In genomic region chr10:29658984-29659769, GRCh38 we compare ENCODE assay signal across 1 cellular context.
TF ChIP-seq lines count a peak whose summit lies in the region.

No MANE protein-coding gene starts in this region.

TF ChIP-seq in HepG2, 621 proteins besides CTCF, POLR2A, EP300 and RAD21 (continued from another document and continues in another):
- 0 out of 2 replicates have a peak, but pooled peaks have one; percentile 28 for TF ChIP-seq PRDM10 (CRISPR knock-in tag; IDR thresholded peaks at IDR 0.05; ENCODE audit: low read depth)
- TF ChIP-seq PRMT3 (CRISPR knock-in tag; IDR thresholded peaks at IDR 0.05; ENCODE audit: borderline replicate concordance, low read depth), result no peak
- peak; percentile 61; the same call in 1 of the 2 replicates for TF ChIP-seq TFAP4 (IDR thresholded peaks at IDR 0.05; ENCODE audit: borderline replicate concordance, low read depth)
- TF ChIP-seq ZNF350 (CRISPR knock-in tag; IDR thresholded peaks at IDR 0.05; ENCODE audit: borderline replicate concordance, low read depth), result no peak
- no peak for TF ChIP-seq ZNF549 (CRISPR knock-in tag; IDR thresholded peaks at IDR 0.05)
- no peak for TF ChIP-seq GLI4 (CRISPR knock-in tag; IDR thresholded peaks at IDR 0.05; ENCODE audit: borderline replicate concordance)
- no peak for TF ChIP-seq ZNF383 (CRISPR knock-in tag; IDR thresholded peaks at IDR 0.05; ENCODE audit: borderline replicate concordance)
- no peak for TF ChIP-seq ZNF616 (CRISPR knock-in tag; IDR thresholded peaks at IDR 0.05; ENCODE audit: low read depth)
- TF ChIP-seq ZNF468 (CRISPR knock-in tag; IDR thresholded peaks at IDR 0.05), result no peak
- TF ChIP-seq MAFK (conservative IDR thresholded peaks at IDR 0.05 in 1 of 2, IDR thresholded peaks at IDR 0.05 in 1 of 2; ENCODE audit: low read length in 2 of 2), result peak; percentile 47 to 54; a peak in 3 of 4 replicates
- TF ChIP-seq TEAD3 (CRISPR knock-in tag; optimal IDR thresholded peaks at IDR 0.05; ENCODE audit: borderline replicate concordance), result peak; percentile 66
- no peak for TF ChIP-seq ZSCAN20 (CRISPR knock-in tag; IDR thresholded peaks at IDR 0.05; ENCODE audit: borderline replicate concordance)
- TF ChIP-seq ZNF160 (CRISPR knock-in tag; IDR thresholded peaks at IDR 0.05), result no peak
- TF ChIP-seq ZNF331 (CRISPR knock-in tag; IDR thresholded peaks at IDR 0.05), result no peak
- TF ChIP-seq ATF4 (CRISPR knock-in tag; IDR thresholded peaks at IDR 0.05), result peak in 1 of 2 experiments; percentile 63; a peak in 1 of 4 replicates
- peak; percentile 34; the same call in 1 of the 2 replicates for TF ChIP-seq TBX2 (CRISPR knock-in tag; IDR thresholded peaks at IDR 0.05; ENCODE audit: borderline replicate concordance)
- 0 out of 2 replicates have a peak, but pooled peaks have one; percentile 5 for TF ChIP-seq ZNF770 (CRISPR knock-in tag; IDR thresholded peaks at IDR 0.05)
- TF ChIP-seq NFKBIZ (CRISPR knock-in tag; IDR thresholded peaks at IDR 0.05), result 0 out of 2 replicates have a peak, but pooled peaks have one; percentile 40
- no peak for TF ChIP-seq AHDC1 (CRISPR knock-in tag; IDR thresholded peaks at IDR 0.05; ENCODE audit: borderline replicate concordance)
- TF ChIP-seq ZNF878 (CRISPR knock-in tag; IDR thresholded peaks at IDR 0.05), result no peak
- TF ChIP-seq HNRNPL (IDR thresholded peaks at IDR 0.05; ENCODE audit: low read depth, low read length), result no peak
- TF ChIP-seq ATF5 (CRISPR knock-in tag; IDR thresholded peaks at IDR 0.05; ENCODE audit: low read depth), result no peak
- no peak for TF ChIP-seq ZNF260 (CRISPR knock-in tag; IDR thresholded peaks at IDR 0.05; ENCODE audit: borderline replicate concordance, low read depth)
- TF ChIP-seq FOSL1 (CRISPR knock-in tag; IDR thresholded peaks at IDR 0.05; ENCODE audit: borderline replicate concordance), result peak; percentile 49; the same call in 1 of the 2 replicates
- no peak for TF ChIP-seq KLF16 (CRISPR knock-in tag; IDR thresholded peaks at IDR 0.05)
- no peak for TF ChIP-seq SETDB1 (CRISPR knock-in tag; IDR thresholded peaks at IDR 0.05; ENCODE audit: borderline replicate concordance)
- peak; percentile 44; the same call in 1 of the 2 replicates for TF ChIP-seq CBFB (CRISPR knock-in tag; IDR thresholded peaks at IDR 0.05)
- 0 out of 2 replicates have a peak, but pooled peaks have one; percentile 78 for TF ChIP-seq HMG20A (CRISPR knock-in tag; IDR thresholded peaks at IDR 0.05; ENCODE audit: borderline replicate concordance)
- TF ChIP-seq KLF9 (CRISPR knock-in tag; IDR thresholded peaks at IDR 0.05; ENCODE audit: low read depth), result no peak
- TF ChIP-seq ISL2 (CRISPR knock-in tag; IDR thresholded peaks at IDR 0.05), result 0 out of 2 replicates have a peak, but pooled peaks have one; percentile 14
- TF ChIP-seq SOX5 (CRISPR knock-in tag; IDR thresholded peaks at IDR 0.05; ENCODE audit: borderline replicate concordance), result peak; percentile 38; the same call in 1 of the 2 replicates
- TF ChIP-seq CEBPG (CRISPR knock-in tag; IDR thresholded peaks at IDR 0.05), result peak; percentile 18; the same call in 1 of the 2 replicates
- TF ChIP-seq ZNF225 (CRISPR knock-in tag; IDR thresholded peaks at IDR 0.05), result no peak
- no peak for TF ChIP-seq SIX1 (CRISPR knock-in tag; IDR thresholded peaks at IDR 0.05; ENCODE audit: borderline replicate concordance)
- no peak for TF ChIP-seq ZNF407 (CRISPR knock-in tag; IDR thresholded peaks at IDR 0.05; ENCODE audit: not compliant biosample characterization)
